In the genomic region with DNA sequence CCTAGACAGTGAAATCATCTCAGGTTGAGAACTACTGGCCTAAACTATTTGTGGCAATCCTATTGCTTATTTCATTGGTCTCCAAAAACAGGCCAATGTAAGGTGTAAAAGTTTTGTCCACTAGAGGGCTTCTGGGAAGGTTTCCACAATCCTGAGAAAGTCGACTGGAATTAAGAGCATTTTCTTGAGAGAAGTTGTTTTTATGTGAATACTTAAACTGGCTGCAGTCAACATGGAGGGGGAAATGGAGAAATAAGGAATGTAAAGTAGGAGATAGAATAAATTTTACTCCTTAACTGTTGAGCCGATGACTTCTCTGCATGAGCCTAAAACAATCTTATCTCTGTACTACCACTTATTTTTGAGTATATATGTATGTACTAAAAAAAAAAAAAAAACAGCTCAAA, we compare ENCODE assay signal across 8 cellular contexts. TPM values are rescaled to one million over a fixed set of nuclear protein-coding genes. Genes with fewer than 3 reads are reported as not detected.
DNase-seq lines count a peak whose midpoint lies in the region; ATAC-seq, FAIRE-seq and TF ChIP-seq lines count a peak whose summit lies in the region.

No MANE protein-coding gene starts in this region.

- DNase-seq in DMS53 (lab: John Stamatoyannopoulos, UW): peak; percentile 59
- DNase-seq in GM19239 (ENCODE audit: insufficient read length, low spot score): no peak
- peak; percentile 54 for DNase-seq in M059J (ENCODE audit: low read depth)
- DNase-seq in astrocyte of the cerebellum (ENCODE audit: low read depth): peak; percentile 72
- DNase-seq in iPS-NIHi7 (ENCODE audit: extremely low spot score): peak; percentile 56
- no peak for DNase-seq in suprapubic skin (ENCODE audit: low spot score in 2 of 2)
- DNase-seq in KG1 (lab: John Stamatoyannopoulos, UW): no peak

- H3K9me3 ChIP-seq in suprapubic skin: no peaks in the 10 kb centered on the region

- TF ChIP-seq CTCF in astrocyte of the cerebellum (IDR thresholded peaks at IDR 0.05; ENCODE audit: low read depth, low read length, missing control alignments): peak; percentile 83
- peak; percentile 39 to 58 for TF ChIP-seq CTCF in suprapubic skin (IDR thresholded peaks at IDR 0.05)

- no peaks in the 10 kb centered on the region for H3K4me1 ChIP-seq in suprapubic skin

- in situ Hi-C loops in astrocyte of the cerebellum (cut with HindIII; ENCODE audit: low sequenced_read_pairs): no loop called here

- no peak overlapping the region for H3K27ac ChIP-seq in suprapubic skin

- no peak for ATAC-seq in GM21390 (IDR thresholded peaks at IDR 0.05; ENCODE audit: unreplicated experiment)

- no peak for TF ChIP-seq POLR2A in suprapubic skin (IDR thresholded peaks at IDR 0.05)

- peak; percentile 78 for FAIRE-seq in GM19239 (lab: Jason Lieb, UNC)

- no peaks in the 10 kb centered on the region for H3K27me3 ChIP-seq in suprapubic skin

- WGBS in suprapubic skin: 41% methylated on average over 2 of the region's 2 CpGs

- H3K4me3 ChIP-seq in astrocyte of the cerebellum (ENCODE audit: low read depth, low read length) (no peak overlapping the region), suprapubic skin (no peak overlapping the region)

- TF ChIP-seq EP300 in suprapubic skin (IDR thresholded peaks at IDR 0.05): no peak

- H3K36me3 ChIP-seq in suprapubic skin: no peaks in the 10 kb centered on the region

RNA-seq across cellular contexts. Expression of gene EIF4E, which starts 11.0 kb away (rescaled TPM):
- 154 and 184 TPM in 2 replicates for total RNA-seq in M059J (2014; rRNA removed; shearing (Covaris generic))
- 10 to 100 TPM; 42.5 to 68.7 (median 54.6) TPM for total RNA-seq in suprapubic skin

RNA-seq across cellular contexts. Expression of gene METAP1, which starts 55.6 kb away (rescaled TPM):
- 43.8 and 55.8 TPM in 2 replicates for total RNA-seq in M059J (2014; rRNA removed; shearing (Covaris generic))
- 10 to 100 TPM; 40.0 to 55.9 (median 49.4) TPM for total RNA-seq in suprapubic skin

Comparison
In these comparisons a context has a peak if more than half of its experiments do, and no peak if none do; other contexts are left out.
1. DNase-seq: peak in DMS53 (single experiment), M059J (single experiment), astrocyte of the cerebellum (single experiment) and iPS-NIHi7 (single experiment); none in GM19239 (single experiment), suprapubic skin (0 of 2) and KG1 (single experiment).